Comparison of ENCODE assay signal across 18 cellular contexts in genomic region chr14:92461891-92462290, GRCh38. TPM values are rescaled to one million over a fixed set of nuclear protein-coding genes. Genes with fewer than 3 reads are reported as not detected.
DNase-seq lines count a peak whose midpoint lies in the region; ATAC-seq and TF ChIP-seq lines count a peak whose summit lies in the region.
"Had no signal": no experiment of that assay in that cellular context is flagged by ENCODE, and none has a peak within 500 bp of the region (broad histone marks: within the 10 kb centered on the region; RNA-seq: fewer than 3 reads in every experiment).

No MANE protein-coding gene starts in this region.

- intact Hi-C loops in heart left ventricle (cut with DNase I) = loop anchor here in 1 of 10 donors (1.0 kb wide), 1 partner anchor 51 kb away; the partner anchor contains the start of gene RIN3
- intact Hi-C loops in Right ventricle myocardium superior (cut with DNase I) = no loop called here

- H3K4me1 ChIP-seq in heart left ventricle = peaks cover 6 to 57% (median 22%) of the 10 kb centered on the region in 12 donors
- H3K4me1 ChIP-seq in mononuclear cell (ENCODE audit: insufficient read depth, low read length) = peaks cover 81% of the 10 kb centered on the region
- peaks cover 13 to 21% of the 10 kb centered on the region in 2 donors for H3K4me1 ChIP-seq in thoracic aorta (ENCODE audit: control insufficient read depth in 1 of 2, low read depth in 2 of 2)
- H3K4me1 ChIP-seq: BE2C had no signal

- no peak for TF ChIP-seq POLR2A in heart left ventricle (IDR thresholded peaks at IDR 0.05)

- WGBS in heart left ventricle, 4 donors = 86 to 92% (median 87%) methylated on average over 7 of the region's 7 CpGs

- H3K9me3 ChIP-seq in heart left ventricle (peaks cover 0 to 7% (median 0%) of the 10 kb centered on the region in 12 donors), mononuclear cell (ENCODE audit: low read depth, low read length) (no peaks in the 10 kb centered on the region), thoracic aorta (no peaks in the 10 kb centered on the region)
- H3K9me3 ChIP-seq: BE2C had no signal

- no peak for TF ChIP-seq CTCF in heart left ventricle (IDR thresholded peaks at IDR 0.05)
- TF ChIP-seq CTCF in coronary artery (IDR thresholded peaks at IDR 0.05) = no peak
- TF ChIP-seq CTCF in thoracic aorta (IDR thresholded peaks at IDR 0.05) = no peak

- H3K36me3 ChIP-seq in heart left ventricle (no peaks in the 10 kb centered on the region), thoracic aorta (no peaks in the 10 kb centered on the region)
- H3K36me3 ChIP-seq: BE2C, gastroesophageal sphincter had no signal

- H3K27me3 ChIP-seq in heart left ventricle (no peaks in the 10 kb centered on the region), mononuclear cell (ENCODE audit: insufficient read depth, low read length) (no peaks in the 10 kb centered on the region), thoracic aorta (replicated peaks; ENCODE audit: insufficient read depth) (no peaks in the 10 kb centered on the region)
- H3K27me3 ChIP-seq: gastroesophageal sphincter had no signal

- ATAC-seq in heart left ventricle (no peak), Right ventricle myocardium superior (ENCODE audit: poor library complexity) (no peak), thoracic aorta (ENCODE audit: insufficient number of reproducible peaks, low FRiP score, low read depth) (no peak), HG03175 (IDR thresholded peaks at IDR 0.05; ENCODE audit: unreplicated experiment) (no peak)
- ATAC-seq: esophagus mucosa had no signal

- DNase-seq in heart left ventricle (peak in 1 of 5 donors; percentile 7), Right ventricle myocardium superior (no peak), coronary artery (ENCODE audit: low spot score) (peak; percentile 43), thoracic aorta (ENCODE audit: low spot score) (no peak), SKM-1 treated with dmso at 0.1 percent for 144 hours (lab: John Stamatoyannopoulos, UW; ENCODE audit: unreplicated experiment) (no peak), SK-N-DZ (ENCODE audit: low spot score) (no peak)
- DNase-seq: BE2C; central memory CD4-positive, alpha-beta T cell; NCI-H1092 treated with DMSO at 0.1 percent for 48 hours; NCI-H2081; NCI-H345; NCI-H82; SW 1271 had no signal

- H3K4me3 ChIP-seq in heart left ventricle (peak overlapping the region in 1 of 12 donors; percentile 39), coronary artery (peak overlapping the region; percentile 24), mononuclear cell (ENCODE audit: low read length) (peak overlapping the region; percentile 43), thoracic aorta (no peak overlapping the region)

- H3K27ac ChIP-seq in heart left ventricle (peak overlapping the region in 10 of 12 donors; percentile 78 to 95 (median 86)), coronary artery (peak overlapping the region in 1 of 2 donors; percentile 73), thoracic aorta (peak overlapping the region; percentile 72 to 75)

RNA-seq across cellular contexts. Expression of gene RIN3, which starts 51.7 kb away (rescaled TPM):
- total RNA-seq in heart left ventricle = 10 to 100 TPM in 8 of 9 donors, 1 to 10 TPM in 1; 9.7 to 37.0 (median 14.6) TPM
- polyA plus RNA-seq in heart left ventricle = 1 to 10 TPM; 8.6 to 8.7 TPM
- total RNA-seq in Right ventricle myocardium superior = 11.0 TPM
- 48.8 TPM for total RNA-seq in mononuclear cell
- 10 to 100 TPM; 47.4 to 54.2 TPM for total RNA-seq in thoracic aorta
- not detected in 2 replicates for polyA plus RNA-seq in SK-N-DZ (2014; cell fraction: cytosol; rRNA removed)
- not detected in 2 replicates for polyA plus RNA-seq in SK-N-DZ (2014; cell fraction: nucleus; rRNA removed)
- total RNA-seq: OCI-LY7 had no signal
